Comparison of ENCODE assay signal across 9 cellular contexts in genomic region chr17:76638263-76638662, GRCh38. TPM values are rescaled to one million over a fixed set of nuclear protein-coding genes. Genes with fewer than 3 reads are reported as not detected.
"Had no signal": no experiment of that assay in that cellular context is flagged by ENCODE, and none has a peak within 500 bp of the region (broad histone marks: within the 10 kb centered on the region; RNA-seq: fewer than 3 reads in every experiment).

No MANE protein-coding gene starts in this region.

- FAIRE-seq: G401.6, GM12878, GM12891, GM12892, GM18507, GM19239 had no signal

- H3K4me3 ChIP-seq: GM12878 had no signal

- DNase-seq: GDM1, GF-D8 had no signal

- ATAC-seq: GM12878 had no signal

RNA-seq across cellular contexts. Expression of gene ST6GALNAC1, which starts 5.3 kb away (rescaled TPM):
- total RNA-seq: G401 had no signal
- polyA plus RNA-seq: GM12878 had no signal
